In the genomic region with DNA sequence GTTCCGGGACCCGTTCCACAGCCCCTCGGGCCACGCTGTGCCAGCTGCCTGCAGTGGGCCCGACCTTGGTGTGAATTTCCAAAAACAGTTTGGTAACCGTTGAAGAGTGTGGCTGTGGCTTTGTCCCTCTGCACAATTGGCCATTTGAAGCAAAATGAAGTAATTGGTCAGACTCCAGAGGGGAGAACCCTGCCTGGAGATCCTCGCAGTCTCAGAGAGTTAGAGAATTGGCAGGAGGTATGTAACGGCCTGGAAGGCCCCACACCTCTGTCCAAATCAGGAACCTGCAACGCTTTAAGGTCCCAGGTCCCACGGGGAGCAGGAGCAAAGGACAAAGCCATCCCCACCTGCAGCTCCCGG, we compare ENCODE assay signal across 1 cellular context.
A peak's percentile ranks its signal among the peaks of the same experiment; 100 is the strongest.
TF ChIP-seq lines count a peak whose summit lies in the region.

No MANE protein-coding gene starts in this region.

TF ChIP-seq in HepG2, 621 proteins besides CTCF, POLR2A, EP300 and RAD21:
- TF ChIP-seq, protein P1, sequence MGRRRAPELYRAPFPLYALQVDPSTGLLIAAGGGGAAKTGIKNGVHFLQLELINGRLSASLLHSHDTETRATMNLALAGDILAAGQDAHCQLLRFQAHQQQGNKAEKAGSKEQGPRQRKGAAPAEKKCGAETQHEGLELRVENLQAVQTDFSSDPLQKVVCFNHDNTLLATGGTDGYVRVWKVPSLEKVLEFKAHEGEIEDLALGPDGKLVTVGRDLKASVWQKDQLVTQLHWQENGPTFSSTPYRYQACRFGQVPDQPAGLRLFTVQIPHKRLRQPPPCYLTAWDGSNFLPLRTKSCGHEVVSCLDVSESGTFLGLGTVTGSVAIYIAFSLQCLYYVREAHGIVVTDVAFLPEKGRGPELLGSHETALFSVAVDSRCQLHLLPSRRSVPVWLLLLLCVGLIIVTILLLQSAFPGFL (CRISPR knock-in tag; IDR thresholded peaks at IDR 0.05), result no peak
- TF ChIP-seq AHR (CRISPR knock-in tag; IDR thresholded peaks at IDR 0.05), result 0 out of 2 replicates have a peak, but pooled peaks have one; percentile 13
- TF ChIP-seq ZNF615 (CRISPR knock-in tag; IDR thresholded peaks at IDR 0.05; ENCODE audit: borderline replicate concordance), result no peak
- TF ChIP-seq MEIS2 (CRISPR knock-in tag; IDR thresholded peaks at IDR 0.05), result 0 out of 2 replicates have a peak, but pooled peaks have one; percentile 6
- no peak for TF ChIP-seq ZNF251 (CRISPR knock-in tag; IDR thresholded peaks at IDR 0.05)
- TF ChIP-seq POLR2G (IDR thresholded peaks at IDR 0.05; ENCODE audit: low read depth, low read length), result peak; percentile 35; the same call in 1 of the 2 replicates
- TF ChIP-seq SSRP1 (CRISPR knock-in tag; IDR thresholded peaks at IDR 0.05), result peak; percentile 30; the same call in 1 of the 2 replicates
- 0 out of 2 replicates have a peak, but pooled peaks have one; percentile 13 for TF ChIP-seq RFXAP (CRISPR knock-in tag; IDR thresholded peaks at IDR 0.05; ENCODE audit: borderline replicate concordance)
TF ChIP-seq in HepG2: peak in this region for 5.
